Comparison of ENCODE assay signal across 1 cellular context in the genomic region with DNA sequence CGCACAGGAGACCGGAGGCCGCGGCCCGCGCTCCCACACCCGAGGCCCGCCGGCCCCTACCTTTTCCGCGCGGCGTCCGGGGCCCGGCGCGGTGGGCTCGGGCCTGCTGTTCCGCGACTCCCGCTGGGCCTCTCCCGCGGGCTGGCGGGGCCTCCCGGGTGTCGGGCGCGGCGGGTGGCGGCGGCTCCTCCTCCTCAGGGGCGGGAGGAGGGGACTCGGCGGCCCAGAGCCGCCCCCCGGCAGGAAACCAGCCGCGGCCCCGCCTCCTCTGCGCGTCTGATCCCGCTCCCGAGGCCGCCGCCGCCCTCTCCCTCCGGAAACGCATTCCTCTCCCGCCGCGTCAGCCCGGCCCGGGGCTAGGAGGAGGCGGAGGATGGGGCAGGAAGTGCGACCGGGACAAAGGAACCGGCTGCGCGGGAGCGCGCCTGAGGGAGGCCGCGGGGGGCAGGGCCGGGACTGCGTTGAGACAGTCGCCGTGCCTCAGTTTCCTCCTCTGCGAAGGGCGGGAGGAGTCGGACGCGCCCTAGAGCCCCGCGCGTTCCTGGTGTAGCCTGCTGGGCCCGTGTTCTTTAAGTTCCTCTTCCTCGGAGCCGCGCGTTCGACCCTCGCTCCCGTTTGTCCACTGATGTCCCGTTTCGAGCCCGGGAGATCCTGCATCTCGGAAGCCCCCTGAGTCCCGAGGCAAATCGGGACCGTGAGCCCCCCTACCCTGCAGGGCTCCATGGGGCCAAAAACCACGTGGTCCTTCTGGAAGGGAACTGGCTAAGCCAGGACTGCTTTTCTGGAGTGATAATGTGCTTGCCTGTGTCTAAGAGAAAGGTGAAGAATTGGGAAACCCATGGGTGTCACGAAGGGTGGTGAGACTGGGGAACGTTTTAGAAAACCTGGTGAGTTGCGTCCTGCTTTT.
TF ChIP-seq lines count a peak whose summit lies in the region.

A gene (minus strand): TSS at position 146 of the 907 bp plus-strand sequence. CDS start 22,672 bp downstream, outside the sequence.

TF ChIP-seq in HCT116, 20 proteins besides CTCF, POLR2A, EP300 and RAD21 (continued from another document):
- TF ChIP-seq TCF7L2 (IDR thresholded peaks at IDR 0.05; ENCODE audit: borderline replicate concordance, extremely low read depth, insufficient read depth, insufficient read length) = peak; percentile 94
- TF ChIP-seq FOSL1 (IDR thresholded peaks at IDR 0.05; ENCODE audit: low read depth) = peak; percentile 56
- peak; percentile 85 for TF ChIP-seq ZFX (IDR thresholded peaks at IDR 0.05)
- peak; percentile 88 for TF ChIP-seq SP1 (IDR thresholded peaks at IDR 0.05; ENCODE audit: low read depth)
- no peak for TF ChIP-seq ZNF274 (IDR thresholded peaks at IDR 0.05; ENCODE audit: low read depth, low read length)
